ENCODE assay signal across 20 cellular contexts in the genomic region with DNA sequence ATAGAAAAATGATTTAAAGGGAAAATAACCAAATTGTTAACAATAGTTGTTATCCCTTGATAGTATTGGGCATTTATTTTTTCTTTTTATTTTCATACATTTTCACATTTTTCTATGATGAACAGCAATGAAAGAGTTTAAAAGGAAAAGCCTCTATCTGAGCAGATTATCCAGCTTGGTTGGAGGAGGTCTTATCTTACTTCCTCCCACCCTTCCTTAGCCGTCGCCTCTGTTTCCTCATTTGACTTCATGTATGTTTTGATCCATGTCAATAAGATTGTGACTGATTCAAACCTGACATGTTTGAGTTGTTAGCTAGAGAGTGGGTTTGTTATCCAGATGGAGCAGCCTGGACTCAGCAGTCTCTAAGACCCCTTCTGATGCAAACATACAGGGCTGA. TPM values are rescaled to one million over a fixed set of nuclear protein-coding genes. Genes with fewer than 3 reads are reported as not detected.
"Had no signal": no experiment of that assay in that cellular context is flagged by ENCODE, and none has a peak within 500 bp of the region (broad histone marks: within the 10 kb centered on the region; RNA-seq: fewer than 3 reads in every experiment).

No MANE protein-coding gene starts in this region.

- H3K4me2 ChIP-seq: smooth muscle cell had no signal

- H3K27me3 ChIP-seq: adrenal gland, esophagus muscularis mucosa, upper lobe of right lung had no signal

- H3K4me3 ChIP-seq: adrenal gland, esophagus muscularis mucosa, smooth muscle cell, upper lobe of right lung had no signal

- H3K27me3 Mint-ChIP-seq: activated CD8-positive, alpha-beta T cell treated with anti-CD3 and anti-CD28 coated beads for 36 hours; activated naive CD4-positive, alpha-beta T cell treated with anti-CD3 and anti-CD28 coated beads, Interleukin-2, amount 50 U/mL, for 24 hours; natural killer cell treated with Interleukin-12 subunit alpha and Interleukin-12 subunit beta and Interleukin-15 and Interleukin-18, amount 100 ng/mL, for 72 hours; stimulated activated naive CD8-positive, alpha-beta T cell treated with anti-CD3 and anti-CD28 coated beads, Interleukin-15, amount 100 ng/mL, for 72 hours had no signal

- H3K27ac Mint-ChIP-seq: activated CD8-positive, alpha-beta T cell treated with anti-CD3 and anti-CD28 coated beads for 36 hours; activated naive CD4-positive, alpha-beta T cell treated with anti-CD3 and anti-CD28 coated beads, Interleukin-2, amount 50 U/mL, for 24 hours; natural killer cell treated with Interleukin-12 subunit alpha and Interleukin-12 subunit beta and Interleukin-15 and Interleukin-18, amount 100 ng/mL, for 72 hours; stimulated activated naive CD8-positive, alpha-beta T cell treated with anti-CD3 and anti-CD28 coated beads, Interleukin-15, amount 100 ng/mL, for 72 hours had no signal

- H3K27ac ChIP-seq: adrenal gland, esophagus muscularis mucosa, upper lobe of right lung had no signal

- DNase-seq: activated CD4-positive, alpha-beta T cell treated with anti-CD3 and anti-CD28 coated beads for 48 hours; activated CD8-positive, alpha-beta T cell treated with anti-CD3 and anti-CD28 coated beads for 36 hours; activated effector memory CD4-positive, alpha-beta T cell treated with Interleukin-2 at 50 U/mL for 16 hours; activated T-cell treated with anti-CD3 and anti-CD28 coated beads, Interleukin-2, amount 50 U/mL, for 4 hours; adrenal gland; hippocampal formation; left ventricle myocardium superior; mesendoderm; occipital lobe; right cardiac atrium; stimulated activated naive CD8-positive, alpha-beta T cell treated with anti-CD3 and anti-CD28 coated beads, Interleukin-15, amount 100 ng/mL, for 72 hours; SW 1271; upper lobe of right lung had no signal

- H3K4me1 Mint-ChIP-seq: WTC11 had no signal

- H3K4me1 ChIP-seq: upper lobe of right lung had no signal

- H3K4me3 Mint-ChIP-seq: activated CD8-positive, alpha-beta T cell treated with anti-CD3 and anti-CD28 coated beads for 36 hours; activated naive CD4-positive, alpha-beta T cell treated with anti-CD3 and anti-CD28 coated beads, Interleukin-2, amount 50 U/mL, for 24 hours; activated T-cell treated with anti-CD3 and anti-CD28 coated beads, Interleukin-2, amount 50 U/mL, for 4 hours; natural killer cell treated with Interleukin-12 subunit alpha and Interleukin-12 subunit beta and Interleukin-15 and Interleukin-18, amount 100 ng/mL, for 72 hours; stimulated activated naive CD8-positive, alpha-beta T cell treated with anti-CD3 and anti-CD28 coated beads, Interleukin-15, amount 100 ng/mL, for 72 hours; WTC11 had no signal

- H3K9me3 Mint-ChIP-seq: activated CD8-positive, alpha-beta T cell treated with anti-CD3 and anti-CD28 coated beads for 36 hours; activated naive CD4-positive, alpha-beta T cell treated with anti-CD3 and anti-CD28 coated beads, Interleukin-2, amount 50 U/mL, for 24 hours; activated T-cell treated with anti-CD3 and anti-CD28 coated beads, Interleukin-2, amount 50 U/mL, for 4 hours; natural killer cell treated with Interleukin-12 subunit alpha and Interleukin-12 subunit beta and Interleukin-15 and Interleukin-18, amount 100 ng/mL, for 72 hours; stimulated activated naive CD8-positive, alpha-beta T cell treated with anti-CD3 and anti-CD28 coated beads, Interleukin-15, amount 100 ng/mL, for 72 hours; WTC11 had no signal

- ATAC-seq: activated CD8-positive, alpha-beta T cell treated with anti-CD3 and anti-CD28 coated beads for 36 hours; activated T-cell treated with anti-CD3 and anti-CD28 coated beads, Interleukin-2, amount 50 U/mL, for 4 hours; left ventricle myocardium superior; natural killer cell treated with Interleukin-12 subunit alpha and Interleukin-12 subunit beta and Interleukin-15 and Interleukin-18, amount 100 ng/mL, for 72 hours; right cardiac atrium; stimulated activated naive CD8-positive, alpha-beta T cell treated with anti-CD3 and anti-CD28 coated beads, Interleukin-15, amount 100 ng/mL, for 72 hours; upper lobe of right lung; WTC11 had no signal

- H3K9me3 ChIP-seq: adrenal gland, esophagus muscularis mucosa, upper lobe of right lung had no signal

RNA-seq across cellular contexts. Expression of a gene that starts 41.2 kb away (rescaled TPM):
- total RNA-seq: natural killer cell treated with Interleukin-12 subunit alpha and Interleukin-12 subunit beta and Interleukin-15 and Interleukin-18, amount 100 ng/mL, for 72 hours; occipital lobe; posterior vena cava; T-helper 2 cell treated with Interferon-gamma antibody and Interleukin-4, amounts not matched to agents 100 ng/mL and 5 ng/mL, for 36 hours had no signal
